Comparison of ENCODE assay signal across 25 cellular contexts in the genomic region with DNA sequence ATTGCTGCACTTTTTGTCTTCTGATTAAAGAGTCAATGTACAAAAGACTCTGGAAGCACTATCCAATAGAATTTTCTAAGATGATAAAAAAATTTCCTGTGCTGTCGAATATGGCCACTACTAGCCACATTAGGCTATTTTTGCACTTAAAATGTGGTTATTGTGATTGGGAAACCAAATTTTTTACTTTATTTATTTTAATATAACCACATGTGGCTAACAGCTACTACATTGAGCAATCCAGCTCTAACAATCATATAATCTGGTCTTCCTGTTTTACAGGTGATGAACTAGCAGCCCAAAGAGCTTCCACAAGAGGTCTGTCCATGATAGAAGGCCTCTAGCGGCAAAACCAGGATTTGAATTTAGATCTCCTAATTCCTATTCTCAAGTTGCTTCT.
DNase-seq lines count a peak whose midpoint lies in the region; ATAC-seq, FAIRE-seq and TF ChIP-seq lines count a peak whose summit lies in the region.
"Had no signal": no experiment of that assay in that cellular context is flagged by ENCODE, and none has a peak within 500 bp of the region (broad histone marks: within the 10 kb centered on the region; RNA-seq: fewer than 3 reads in every experiment).

No MANE protein-coding gene starts in this region.

- ATAC-seq in GM23338, result no peak
- ATAC-seq: T-cell had no signal

- no peaks in the 10 kb centered on the region for H3F3A ChIP-seq in GM23338 (replicated peaks; ENCODE audit: low read depth)

- H3K27ac ChIP-seq in GM23338 (ENCODE audit: low read depth) (no peak overlapping the region), osteoblast (ENCODE audit: low read depth, low read length) (no peak overlapping the region)
- H3K27ac ChIP-seq: colonic mucosa, neutrophil, RWPE1 had no signal

- DNase-seq in AG10803 (ENCODE audit: low read depth) (peak; percentile 74), GM23338 (ENCODE audit: low spot score) (peak; percentile 27), amniotic epithelial cell (ENCODE audit: low read depth) (peak; percentile 76), iris pigment epithelial cell (ENCODE audit: low read depth) (peak; percentile 80), urothelium cell line (ENCODE audit: low spot score) (no peak), SIG-M5 (lab: John Stamatoyannopoulos, UW) (no peak), osteoblast (ENCODE audit: insufficient read length, low spot score, missing footprints) (no peak), ecto neural progenitor cell (ENCODE audit: low spot score) (no peak)
- DNase-seq: activated CD4-positive, alpha-beta T cell treated with anti-CD3 and anti-CD28 coated beads, Interleukin-2, amount 50 U/mL, for 1 hour; activated CD8-positive, alpha-beta memory T cell treated with anti-CD3 and anti-CD28 coated beads, Interleukin-2, amount 50 U/mL, for 48 hours; activated effector memory CD4-positive, alpha-beta T cell treated with anti-CD3 and anti-CD28 coated beads, Interleukin-2, amount 50 U/mL, for 16 hours; anterior cingulate cortex; colonic mucosa; GDM1; NCI-H1694; NCI-H2227 treated with DMSO at 0.1 percent for 48 hours; right cardiac atrium; stimulated activated naive CD4-positive, alpha-beta T cell treated with Interleukin-2 at 50 U/mL for 16 hours; T-cell; trophoblast cell had no signal

- FAIRE-seq in urothelium cell line (lab: Jason Lieb, UNC), result no peak
- FAIRE-seq: D721Med, HTR-8/SVneo had no signal

- H3K36me3 Mint-ChIP-seq in GM23338 (ENCODE audit: low read depth), result no peaks in the 10 kb centered on the region
- H3K36me3 Mint-ChIP-seq: T-cell had no signal

- H3K4me3 ChIP-seq in AG10803 (ENCODE audit: low read length) (no peak overlapping the region), GM23338 (no peak overlapping the region), osteoblast (ENCODE audit: insufficient read depth, low read length) (no peak overlapping the region)
- H3K4me3 ChIP-seq: colonic mucosa had no signal

- H3K4me2 ChIP-seq in GM23338, result no peak overlapping the region
- no peak overlapping the region for H3K4me2 ChIP-seq in osteoblast (ENCODE audit: insufficient read depth, low read length)

- H3K27me3 Mint-ChIP-seq in GM23338 (ENCODE audit: insufficient read depth, low read depth, poor library complexity), result no peaks in the 10 kb centered on the region
- H3K27me3 Mint-ChIP-seq: B cell had no signal

- no peak overlapping the region for H3K27ac Mint-ChIP-seq in GM23338
- H3K27ac Mint-ChIP-seq: B cell, T-cell had no signal

- TF ChIP-seq CTCF in AG10803 (conservative IDR thresholded peaks at IDR 0.05; ENCODE audit: low read length), result no peak
- TF ChIP-seq CTCF in GM23338 (conservative IDR thresholded peaks at IDR 0.05; ENCODE audit: low read depth in 2 of 2), result no peak
- no peak for TF ChIP-seq CTCF in osteoblast (IDR thresholded peaks at IDR 0.05; ENCODE audit: extremely low read depth, low read depth, low read length)

- H3K36me3 ChIP-seq in GM23338 (ENCODE audit: insufficient read depth) (no peaks in the 10 kb centered on the region), osteoblast (ENCODE audit: insufficient read depth, low read length) (no peaks in the 10 kb centered on the region)
- H3K36me3 ChIP-seq: colonic mucosa, neutrophil had no signal

- no peaks in the 10 kb centered on the region for H3K9me3 ChIP-seq in osteoblast (ENCODE audit: low read depth, low read length)
- H3K9me3 ChIP-seq: colonic mucosa, neutrophil had no signal

- H3K79me2 ChIP-seq in GM23338 (replicated peaks; ENCODE audit: insufficient read depth) (no peaks in the 10 kb centered on the region), osteoblast (ENCODE audit: insufficient read depth, low read length) (no peaks in the 10 kb centered on the region)

- H3K9me3 Mint-ChIP-seq in GM23338, result no peaks in the 10 kb centered on the region
- H3K9me3 Mint-ChIP-seq: T-cell had no signal

- H3K9me2 ChIP-seq in GM23338 (ENCODE audit: insufficient read depth), result no peaks in the 10 kb centered on the region

- H4K20me1 ChIP-seq in GM23338 (replicated peaks; ENCODE audit: insufficient read depth), result no peaks in the 10 kb centered on the region
- H4K20me1 ChIP-seq in osteoblast (ENCODE audit: insufficient read depth, low read length), result peaks cover 5% of the 10 kb centered on the region

- H3K4me1 Mint-ChIP-seq in GM23338, result peaks cover 17% of the 10 kb centered on the region
- H3K4me1 Mint-ChIP-seq: B cell, T-cell had no signal

- H3K27me3 ChIP-seq in GM23338 (ENCODE audit: insufficient read depth) (no peaks in the 10 kb centered on the region), osteoblast (ENCODE audit: insufficient read depth, low read length) (no peaks in the 10 kb centered on the region)
- H3K27me3 ChIP-seq: colonic mucosa, neutrophil had no signal

- H3K4me1 ChIP-seq in GM23338 (ENCODE audit: insufficient read depth), result peaks cover 8% of the 10 kb centered on the region
- peaks cover 25% of the 10 kb centered on the region for H3K4me1 ChIP-seq in osteoblast (ENCODE audit: insufficient read depth, low read length)
- H3K4me1 ChIP-seq: colonic mucosa had no signal

- H2AFZ ChIP-seq in GM23338 (no peak overlapping the region), osteoblast (ENCODE audit: low read length) (no peak overlapping the region)

- H3K4me3 Mint-ChIP-seq in GM23338, result no peak overlapping the region
- H3K4me3 Mint-ChIP-seq: B cell, T-cell had no signal

TF ChIP-seq in GM23338, 12 proteins besides CTCF, POLR2A, EP300 and RAD21 (continues in another document):
- TF ChIP-seq CREB1 (CRISPR knock-in tag; IDR thresholded peaks at IDR 0.05; ENCODE audit: low read depth) (no peak), ZNF331 (CRISPR knock-in tag; IDR thresholded peaks at IDR 0.05; ENCODE audit: low read depth) (no peak), NANOG (IDR thresholded peaks at IDR 0.05; ENCODE audit: borderline replicate concordance) (no peak), STAT1 (IDR thresholded peaks at IDR 0.05; ENCODE audit: unreplicated experiment) (no peak), ZNF114 (CRISPR knock-in tag; IDR thresholded peaks at IDR 0.05) (no peak), POLR2AphosphoS5 (IDR thresholded peaks at IDR 0.05; ENCODE audit: low read depth) (no peak), JUNB (IDR thresholded peaks at IDR 0.05; ENCODE audit: unreplicated experiment) (no peak), EZH2phosphoT487 (IDR thresholded peaks at IDR 0.05; ENCODE audit: unreplicated experiment) (no peak), EZH2 (IDR thresholded peaks at IDR 0.05; ENCODE audit: low read depth, unreplicated experiment) (no peak)
- TF ChIP-seq, protein P1, sequence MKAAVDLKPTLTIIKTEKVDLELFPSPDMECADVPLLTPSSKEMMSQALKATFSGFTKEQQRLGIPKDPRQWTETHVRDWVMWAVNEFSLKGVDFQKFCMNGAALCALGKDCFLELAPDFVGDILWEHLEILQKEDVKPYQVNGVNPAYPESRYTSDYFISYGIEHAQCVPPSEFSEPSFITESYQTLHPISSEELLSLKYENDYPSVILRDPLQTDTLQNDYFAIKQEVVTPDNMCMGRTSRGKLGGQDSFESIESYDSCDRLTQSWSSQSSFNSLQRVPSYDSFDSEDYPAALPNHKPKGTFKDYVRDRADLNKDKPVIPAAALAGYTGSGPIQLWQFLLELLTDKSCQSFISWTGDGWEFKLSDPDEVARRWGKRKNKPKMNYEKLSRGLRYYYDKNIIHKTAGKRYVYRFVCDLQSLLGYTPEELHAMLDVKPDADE (IDR thresholded peaks at IDR 0.05), result no peak
- TF ChIP-seq, protein P2, sequence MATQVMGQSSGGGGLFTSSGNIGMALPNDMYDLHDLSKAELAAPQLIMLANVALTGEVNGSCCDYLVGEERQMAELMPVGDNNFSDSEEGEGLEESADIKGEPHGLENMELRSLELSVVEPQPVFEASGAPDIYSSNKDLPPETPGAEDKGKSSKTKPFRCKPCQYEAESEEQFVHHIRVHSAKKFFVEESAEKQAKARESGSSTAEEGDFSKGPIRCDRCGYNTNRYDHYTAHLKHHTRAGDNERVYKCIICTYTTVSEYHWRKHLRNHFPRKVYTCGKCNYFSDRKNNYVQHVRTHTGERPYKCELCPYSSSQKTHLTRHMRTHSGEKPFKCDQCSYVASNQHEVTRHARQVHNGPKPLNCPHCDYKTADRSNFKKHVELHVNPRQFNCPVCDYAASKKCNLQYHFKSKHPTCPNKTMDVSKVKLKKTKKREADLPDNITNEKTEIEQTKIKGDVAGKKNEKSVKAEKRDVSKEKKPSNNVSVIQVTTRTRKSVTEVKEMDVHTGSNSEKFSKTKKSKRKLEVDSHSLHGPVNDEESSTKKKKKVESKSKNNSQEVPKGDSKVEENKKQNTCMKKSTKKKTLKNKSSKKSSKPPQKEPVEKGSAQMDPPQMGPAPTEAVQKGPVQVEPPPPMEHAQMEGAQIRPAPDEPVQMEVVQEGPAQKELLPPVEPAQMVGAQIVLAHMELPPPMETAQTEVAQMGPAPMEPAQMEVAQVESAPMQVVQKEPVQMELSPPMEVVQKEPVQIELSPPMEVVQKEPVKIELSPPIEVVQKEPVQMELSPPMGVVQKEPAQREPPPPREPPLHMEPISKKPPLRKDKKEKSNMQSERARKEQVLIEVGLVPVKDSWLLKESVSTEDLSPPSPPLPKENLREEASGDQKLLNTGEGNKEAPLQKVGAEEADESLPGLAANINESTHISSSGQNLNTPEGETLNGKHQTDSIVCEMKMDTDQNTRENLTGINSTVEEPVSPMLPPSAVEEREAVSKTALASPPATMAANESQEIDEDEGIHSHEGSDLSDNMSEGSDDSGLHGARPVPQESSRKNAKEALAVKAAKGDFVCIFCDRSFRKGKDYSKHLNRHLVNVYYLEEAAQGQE (IDR thresholded peaks at IDR 0.05; ENCODE audit: unreplicated experiment), result no peak

Comparison
In these comparisons a context has a peak if more than half of its experiments do, and no peak if none do; other contexts are left out.
1. DNase-seq: peak in AG10803 (single experiment), GM23338 (single experiment), amniotic epithelial cell (single experiment) and iris pigment epithelial cell (single experiment); none in urothelium cell line (single experiment), SIG-M5 (single experiment), osteoblast (single experiment) and ecto neural progenitor cell (single experiment).